19 cellular contexts compared by ENCODE assay signal in the genomic region with DNA sequence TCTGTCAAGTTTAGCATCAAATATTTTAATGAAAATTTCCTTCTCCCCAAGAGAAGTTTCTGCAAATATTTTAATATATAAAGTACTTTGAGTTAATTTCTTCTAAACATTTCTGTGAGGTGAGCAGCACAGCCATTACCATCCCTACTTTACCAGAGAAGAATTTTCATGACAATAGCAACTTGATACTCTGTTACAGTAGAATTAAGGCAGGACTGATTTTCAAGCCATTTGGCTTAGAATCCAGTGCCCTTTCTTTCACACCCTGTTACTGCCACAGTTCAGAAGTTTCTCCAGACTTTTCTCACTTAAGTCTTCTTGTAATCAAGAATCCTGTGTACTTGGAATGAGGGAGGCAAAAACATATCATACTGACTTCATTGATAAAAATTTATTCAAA.
DNase-seq lines count a peak whose midpoint lies in the region; ATAC-seq and TF ChIP-seq lines count a peak whose summit lies in the region.
"Had no signal": no experiment of that assay in that cellular context is flagged by ENCODE, and none has a peak within 500 bp of the region (broad histone marks: within the 10 kb centered on the region; RNA-seq: fewer than 3 reads in every experiment).

No MANE protein-coding gene starts in this region.

- ATAC-seq in WTC11, result peak; percentile 89
- ATAC-seq in GM21576 (IDR thresholded peaks at IDR 0.05; ENCODE audit: unreplicated experiment), result no peak
- no peak for ATAC-seq in heart right ventricle

- H3K27me3 Mint-ChIP-seq in WTC11 (ENCODE audit: low read depth), result no peaks in the 10 kb centered on the region
- no peaks in the 10 kb centered on the region for H3K27me3 Mint-ChIP-seq in activated naive CD4-positive, alpha-beta T cell treated with anti-CD3 and anti-CD28 coated beads, Interleukin-2, amount 10 ng/mL, durations not matched to agents 7 days and 5 days
- H3K27me3 Mint-ChIP-seq: CD4-positive, CD25-positive, alpha-beta regulatory T cell; IgD-negative memory B cell had no signal

- H3K36me3 Mint-ChIP-seq in WTC11, result no peaks in the 10 kb centered on the region
- no peaks in the 10 kb centered on the region for H3K36me3 Mint-ChIP-seq in activated naive CD4-positive, alpha-beta T cell treated with anti-CD3 and anti-CD28 coated beads, Interleukin-2, amount 10 ng/mL, durations not matched to agents 7 days and 5 days
- H3K36me3 Mint-ChIP-seq: CD4-positive, CD25-positive, alpha-beta regulatory T cell; IgD-negative memory B cell had no signal

- intact Hi-C loops in heart right ventricle (cut with DNase I), result loop anchor here in 4 of 10 donors (2.0 to 5.0 kb wide), 2 partner anchors 231 to 402 kb away; no protein-coding TSS in a partner anchor

- DNase-seq in WTC11 (ENCODE audit: low spot score), result no peak
- DNase-seq in hepatocyte (ENCODE audit: low spot score), result no peak
- DNase-seq in activated naive CD4-positive, alpha-beta T cell treated with anti-CD3 and anti-CD28 coated beads, Interleukin-2, amount 10 ng/mL, durations not matched to agents 7 days and 5 days, result no peak
- DNase-seq in COLO829 (ENCODE audit: low spot score), result no peak
- DNase-seq in heart right ventricle, result no peak
- DNase-seq: CD4-positive, CD25-positive, alpha-beta regulatory T cell; COR-L47; DMS79; HCEC 1CT; MV-4-11; NCI-H1105 treated with DMSO at 0.1 percent for 48 hours; NCI-H2029 treated with DMSO at 0.1 percent for 48 hours; NCI-H2171 treated with DMSO at 0.1 percent for 48 hours; NCI-H524 treated with DMSO at 0.1 percent for 48 hours; OCI-M1; SJCRH30 had no signal

- H3K36me3 ChIP-seq in hepatocyte (replicated peaks; ENCODE audit: insufficient read depth, low read depth) (no peaks in the 10 kb centered on the region), mesodermal cell (ENCODE audit: control insufficient read depth, insufficient read depth, low read length) (no peaks in the 10 kb centered on the region), heart right ventricle (no peaks in the 10 kb centered on the region)
- H3K36me3 ChIP-seq: SJCRH30 had no signal

- no peaks in the 10 kb centered on the region for H3K9me3 Mint-ChIP-seq in WTC11
- H3K9me3 Mint-ChIP-seq in activated naive CD4-positive, alpha-beta T cell treated with anti-CD3 and anti-CD28 coated beads, Interleukin-2, amount 10 ng/mL, durations not matched to agents 7 days and 5 days, result peaks cover 4% of the 10 kb centered on the region

- no peak overlapping the region for H2AFZ ChIP-seq in hepatocyte

- peak overlapping the region; percentile 26 for H3K4me3 Mint-ChIP-seq in WTC11
- H3K4me3 Mint-ChIP-seq in activated naive CD4-positive, alpha-beta T cell treated with anti-CD3 and anti-CD28 coated beads, Interleukin-2, amount 10 ng/mL, durations not matched to agents 7 days and 5 days, result no peak overlapping the region
- H3K4me3 Mint-ChIP-seq: CD4-positive, CD25-positive, alpha-beta regulatory T cell; IgD-negative memory B cell had no signal

- H3K9me3 ChIP-seq in hepatocyte (ENCODE audit: low read depth) (no peaks in the 10 kb centered on the region), mesodermal cell (ENCODE audit: control insufficient read depth, low read length) (no peaks in the 10 kb centered on the region), heart right ventricle (peaks cover 0 to 6% (median 0%) of the 10 kb centered on the region in 11 donors)
- H3K9me3 ChIP-seq: SJCRH30 had no signal

- no peak overlapping the region for H3K4me2 ChIP-seq in hepatocyte

- H3K4me1 ChIP-seq in hepatocyte (ENCODE audit: insufficient read depth) (peaks cover 10% of the 10 kb centered on the region), mesodermal cell (ENCODE audit: control insufficient read depth, insufficient read depth, low read length, poor library complexity, severe bottlenecking) (peaks cover 3% of the 10 kb centered on the region), heart right ventricle (peaks cover 0 to 4% (median 0%) of the 10 kb centered on the region in 9 donors)
- H3K4me1 ChIP-seq: SJCRH30 had no signal

- no peaks in the 10 kb centered on the region for H3K79me2 ChIP-seq in hepatocyte

- H3K4me3 ChIP-seq in hepatocyte, result no peak overlapping the region
- no peak overlapping the region for H3K4me3 ChIP-seq in mesodermal cell (ENCODE audit: extremely low read depth, insufficient read depth, low read length, poor library complexity, severe bottlenecking)
- H3K4me3 ChIP-seq in heart right ventricle, result no peak overlapping the region
- H3K4me3 ChIP-seq: SJCRH30 had no signal

- H3K27me3 ChIP-seq in hepatocyte, result no peaks in the 10 kb centered on the region
- no peaks in the 10 kb centered on the region for H3K27me3 ChIP-seq in heart right ventricle
- H3K27me3 ChIP-seq: SJCRH30 had no signal

- CTCF ChIA-PET in WTC11 (lab: Charles Lee), result no interaction called here
- CTCF ChIA-PET in activated naive CD4-positive, alpha-beta T cell treated with anti-CD3 and anti-CD28 coated beads, Interleukin-2, amount 10 ng/mL, durations not matched to agents 7 days and 5 days (lab: Charles Lee), result no interaction called here

- peak overlapping the region; percentile 89; the same call in 1 of the 2 replicates for H3K27ac Mint-ChIP-seq in WTC11
- no peak overlapping the region for H3K27ac Mint-ChIP-seq in activated naive CD4-positive, alpha-beta T cell treated with anti-CD3 and anti-CD28 coated beads, Interleukin-2, amount 10 ng/mL, durations not matched to agents 7 days and 5 days
- H3K27ac Mint-ChIP-seq: CD4-positive, CD25-positive, alpha-beta regulatory T cell; IgD-negative memory B cell had no signal

- H4K20me1 ChIP-seq in hepatocyte (ENCODE audit: insufficient read depth, poor library complexity, severe bottlenecking), result no peaks in the 10 kb centered on the region

- POLR2A ChIA-PET in WTC11 (lab: Charles Lee), result no interaction called here

- H3K27ac ChIP-seq in hepatocyte (peak overlapping the region; percentile 33), mesodermal cell (ENCODE audit: low read depth, low read length, severe bottlenecking) (peak overlapping the region; percentile 52), heart right ventricle (no peak overlapping the region)
- H3K27ac ChIP-seq: SJCRH30 had no signal

- peaks cover 33% of the 10 kb centered on the region for H3K4me1 Mint-ChIP-seq in WTC11
- H3K4me1 Mint-ChIP-seq in activated naive CD4-positive, alpha-beta T cell treated with anti-CD3 and anti-CD28 coated beads, Interleukin-2, amount 10 ng/mL, durations not matched to agents 7 days and 5 days, result no peaks in the 10 kb centered on the region
- H3K4me1 Mint-ChIP-seq: CD4-positive, CD25-positive, alpha-beta regulatory T cell; IgD-negative memory B cell had no signal

- TF ChIP-seq CTCF in WTC11 (IDR thresholded peaks at IDR 0.05) (no peak), hepatocyte (IDR thresholded peaks at IDR 0.05; ENCODE audit: poor library complexity) (no peak), heart right ventricle (IDR thresholded peaks at IDR 0.05) (no peak)

- no peaks in the 10 kb centered on the region for H3K9me2 ChIP-seq in hepatocyte (replicated peaks; ENCODE audit: insufficient read depth)

TF ChIP-seq in WTC11, 78 proteins besides CTCF, POLR2A, EP300 and RAD21 (continues in another document):
- TF ChIP-seq CBFB (CRISPR knock-in tag; IDR thresholded peaks at IDR 0.05; ENCODE audit: low read depth) (no peak), ESRRA (CRISPR knock-in tag; IDR thresholded peaks at IDR 0.05; ENCODE audit: borderline replicate concordance) (no peak), ZNF263 (CRISPR knock-in tag; IDR thresholded peaks at IDR 0.05; ENCODE audit: low read depth) (no peak), FOXP1 (CRISPR knock-in tag; IDR thresholded peaks at IDR 0.05; ENCODE audit: borderline replicate concordance) (no peak), JUN (CRISPR knock-in tag; IDR thresholded peaks at IDR 0.05) (no peak), NR3C1 (CRISPR knock-in tag; conservative IDR thresholded peaks at IDR 0.05; ENCODE audit: low read depth) (no peak), STAT6 (CRISPR knock-in tag; conservative IDR thresholded peaks at IDR 0.05; ENCODE audit: low read depth) (no peak), E2F1 (CRISPR knock-in tag; IDR thresholded peaks at IDR 0.05) (no peak), ETV6 (CRISPR knock-in tag; IDR thresholded peaks at IDR 0.05) (no peak), SOX15 (CRISPR knock-in tag; IDR thresholded peaks at IDR 0.05) (no peak)
- TF ChIP-seq, protein P1, sequence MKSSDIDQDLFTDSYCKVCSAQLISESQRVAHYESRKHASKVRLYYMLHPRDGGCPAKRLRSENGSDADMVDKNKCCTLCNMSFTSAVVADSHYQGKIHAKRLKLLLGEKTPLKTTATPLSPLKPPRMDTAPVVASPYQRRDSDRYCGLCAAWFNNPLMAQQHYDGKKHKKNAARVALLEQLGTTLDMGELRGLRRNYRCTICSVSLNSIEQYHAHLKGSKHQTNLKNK (CRISPR knock-in tag; IDR thresholded peaks at IDR 0.05), result no peak

Comparison
In these comparisons a context has a peak if more than half of its experiments do, and no peak if none do; other contexts are left out.
1. H3K27ac ChIP-seq: peak in hepatocyte (single experiment) and mesodermal cell (single experiment); none in heart right ventricle (0 of 10).